ENCODE assay signal across 15 cellular contexts in the genomic region with DNA sequence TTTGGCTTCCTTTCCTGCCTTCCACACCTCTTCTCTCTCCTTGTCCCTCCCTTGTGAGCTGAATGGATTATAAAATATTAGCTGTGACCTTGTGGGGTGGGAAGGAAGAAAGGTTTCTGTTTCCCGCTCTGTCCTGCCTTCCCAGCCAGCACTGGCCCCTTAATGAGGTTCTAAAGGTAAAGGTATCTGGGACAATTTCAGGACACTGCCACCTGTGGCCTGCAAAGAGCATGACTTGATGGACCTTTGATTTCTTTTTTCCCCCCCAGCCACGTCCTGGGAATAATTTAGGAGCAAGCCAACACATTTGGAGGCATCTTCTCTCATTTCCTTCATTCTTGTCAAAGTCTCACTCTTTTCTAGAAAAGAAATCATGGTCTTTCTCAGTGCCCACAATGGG.
A peak's percentile ranks its signal among the peaks of the same experiment; 100 is the strongest.
DNase-seq lines count a peak whose midpoint lies in the region; ATAC-seq and TF ChIP-seq lines count a peak whose summit lies in the region.
"Had no signal": no experiment of that assay in that cellular context is flagged by ENCODE, and none has a peak within 500 bp of the region (broad histone marks: within the 10 kb centered on the region; RNA-seq: fewer than 3 reads in every experiment).

No MANE protein-coding gene starts in this region.

- intact Hi-C loops in Panc1 (cut with micrococcal nuclease; ENCODE audit: unreplicated experiment): no loop called here

- H3K9me3 Mint-ChIP-seq in nephron progenitor cell: peaks cover 16% of the 10 kb centered on the region
- H3K9me3 Mint-ChIP-seq: natural killer cell had no signal

- no peak overlapping the region for H3K4me3 Mint-ChIP-seq in nephron progenitor cell
- H3K4me3 Mint-ChIP-seq: natural killer cell had no signal

- TF ChIP-seq CTCF in GM12873 (IDR thresholded peaks at IDR 0.05; ENCODE audit: insufficient read depth, low read depth, low read length, missing control alignments): peak; percentile 21
- peak; percentile 19; the same call in 1 of the 2 replicates for TF ChIP-seq CTCF in Panc1 (IDR thresholded peaks at IDR 0.05)
- TF ChIP-seq CTCF in epithelial cell of proximal tubule (conservative IDR thresholded peaks at IDR 0.05; ENCODE audit: low read depth, low read length): peak; percentile 20
- no peak for TF ChIP-seq CTCF in nephron progenitor cell (IDR thresholded peaks at IDR 0.05)
- no peak for TF ChIP-seq CTCF in gastroesophageal sphincter (IDR thresholded peaks at IDR 0.05)

- peaks cover 7% of the 10 kb centered on the region for H3K27me3 Mint-ChIP-seq in nephron progenitor cell (ENCODE audit: low read depth, poor library complexity)

- no peaks in the 10 kb centered on the region for H3K9me3 ChIP-seq in Panc1 (ENCODE audit: control insufficient read depth, insufficient read depth, low read depth, low read length)
- H3K9me3 ChIP-seq in gastroesophageal sphincter: no peaks in the 10 kb centered on the region
- H3K9me3 ChIP-seq: suprapubic skin had no signal

- DNase-seq in Panc1 (ENCODE audit: low read depth, low spot score): no peak
- DNase-seq in epithelial cell of proximal tubule (ENCODE audit: low read depth): no peak
- no peak for DNase-seq in nephron progenitor cell
- DNase-seq in SKM-1 (lab: John Stamatoyannopoulos, UW; ENCODE audit: unreplicated experiment): no peak
- no peak for DNase-seq in midbrain (lab: John Stamatoyannopoulos, UW)
- DNase-seq: GOT3; natural killer cell; NCI-H187 treated with DMSO at 0.1 percent for 48 hours; NCI-H524 treated with DMSO at 0.1 percent for 48 hours; stimulated activated CD4-positive, alpha-beta T cell treated with anti-CD3 and anti-CD28 coated beads, Interleukin-1b, Interleukin-23, amount 100 ng/mL, for 48 hours had no signal

- no peaks in the 10 kb centered on the region for H3K27me3 ChIP-seq in Panc1 (ENCODE audit: control insufficient read depth, insufficient read depth, low read length)
- no peaks in the 10 kb centered on the region for H3K27me3 ChIP-seq in gastroesophageal sphincter
- H3K27me3 ChIP-seq: suprapubic skin had no signal

- CTCF ChIA-PET in Panc1 (lab: Charles Lee): no interaction called here

- WGBS in gastroesophageal sphincter (ENCODE audit: low coverage in 1 of 2), 2 donors: 100% methylated on average over 2 of the region's 2 CpGs; no CpG with 5 or more reads in 1 of the 2 donors

- POLR2A ChIA-PET in Panc1 (lab: Charles Lee): no interaction called here

- TF ChIP-seq POLR2A in gastroesophageal sphincter (IDR thresholded peaks at IDR 0.05): no peak

- no peaks in the 10 kb centered on the region for H3K4me1 ChIP-seq in Panc1 (ENCODE audit: control insufficient read depth, insufficient read depth, low read length)
- H3K4me1 ChIP-seq in gastroesophageal sphincter: no peaks in the 10 kb centered on the region
- H3K4me1 ChIP-seq: suprapubic skin had no signal

- no peak for TF ChIP-seq EP300 in gastroesophageal sphincter (IDR thresholded peaks at IDR 0.05)

- in situ Hi-C loops in Panc1 (cut with HindIII; ENCODE audit: low pct_unique_long_range_greater_than_20kb, low sequenced_read_pairs): no loop called here

- peak overlapping the region; percentile 62 for H3K27ac Mint-ChIP-seq in nephron progenitor cell
- H3K27ac Mint-ChIP-seq: natural killer cell had no signal

- BruUV-seq in Panc1 (replicated peaks; lab: Mats Ljungman, UMichigan): no TSS peak

- H3K4me3 ChIP-seq in Panc1 (ENCODE audit: low read depth in 2 of 2, low read length in 2 of 2) (no peak overlapping the region), epithelial cell of proximal tubule (ENCODE audit: low read depth, low read length) (no peak overlapping the region), gastroesophageal sphincter (no peak overlapping the region)
- H3K4me3 ChIP-seq: lung, suprapubic skin had no signal

- peaks cover 10% of the 10 kb centered on the region for H3K4me1 Mint-ChIP-seq in nephron progenitor cell
- H3K4me1 Mint-ChIP-seq: natural killer cell had no signal

- ATAC-seq in Panc1 (no peak), HG03521 (IDR thresholded peaks at IDR 0.05; ENCODE audit: unreplicated experiment) (no peak), gastroesophageal sphincter (no peak)
- ATAC-seq: natural killer cell had no signal

- peaks cover 4% of the 10 kb centered on the region for H3K36me3 Mint-ChIP-seq in nephron progenitor cell (ENCODE audit: low read depth)
- H3K36me3 Mint-ChIP-seq: natural killer cell had no signal

- no peak overlapping the region for H3K27ac ChIP-seq in Panc1 (ENCODE audit: low read length)
- no peak overlapping the region for H3K27ac ChIP-seq in gastroesophageal sphincter
- H3K27ac ChIP-seq: suprapubic skin had no signal

- H3K36me3 ChIP-seq in Panc1 (ENCODE audit: control insufficient read depth, insufficient read depth, low read length) (no peaks in the 10 kb centered on the region), gastroesophageal sphincter (peaks cover 0 to 43% of the 10 kb centered on the region in 2 donors)
- H3K36me3 ChIP-seq: suprapubic skin had no signal

Comparison
In these comparisons a context has a peak if more than half of its experiments do, and no peak if none do; other contexts are left out.
1. CTCF ChIP-seq: peak in GM12873 (single experiment), Panc1 (single experiment) and epithelial cell of proximal tubule (single experiment); none in nephron progenitor cell (single experiment) and gastroesophageal sphincter (0 of 4).